Comparison of ENCODE assay signal across 15 cellular contexts in the genomic region with DNA sequence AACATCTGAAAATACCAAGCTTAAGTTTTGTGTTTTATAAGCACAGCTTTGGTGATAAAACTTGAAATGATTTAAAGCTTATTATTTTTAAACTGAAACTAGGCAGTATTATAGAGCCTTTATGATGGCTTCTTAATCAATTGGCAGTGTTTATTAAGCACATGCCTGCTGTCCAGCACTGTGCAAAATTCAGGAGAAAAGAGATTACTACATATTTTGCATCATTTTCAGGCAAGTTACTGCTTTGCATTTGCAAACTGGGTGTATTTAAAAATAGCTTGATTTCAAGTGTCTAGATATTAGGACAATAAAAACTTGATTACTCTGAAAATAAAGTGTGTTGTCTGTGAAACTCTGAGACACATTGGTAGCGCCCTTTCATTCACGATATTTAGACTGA.
A peak's percentile ranks its signal among the peaks of the same experiment; 100 is the strongest.
DNase-seq lines count a peak whose midpoint lies in the region; ATAC-seq, FAIRE-seq and TF ChIP-seq lines count a peak whose summit lies in the region.
"Had no signal": no experiment of that assay in that cellular context is flagged by ENCODE, and none has a peak within 500 bp of the region (broad histone marks: within the 10 kb centered on the region; RNA-seq: fewer than 3 reads in every experiment).

No MANE protein-coding gene starts in this region.

- H4K20me1 ChIP-seq in GM23248 (ENCODE audit: insufficient read depth), result no peaks in the 10 kb centered on the region
- H4K20me1 ChIP-seq in Karpas-422 (ENCODE audit: insufficient read depth, low read depth, low read length), result no peaks in the 10 kb centered on the region
- no peaks in the 10 kb centered on the region for H4K20me1 ChIP-seq in GM12878 (ENCODE audit: control insufficient read depth, insufficient read depth)

- ATAC-seq in GM12878, result no peak
- ATAC-seq in GM19035 (IDR thresholded peaks at IDR 0.05; ENCODE audit: unreplicated experiment), result no peak
- ATAC-seq: GM23338, HepG2, K562 had no signal

- POLR2A ChIA-PET in GM12878 (lab: Charles Lee), result no interaction called here

- H3K36me3 ChIP-seq in GM23248 (ENCODE audit: low read depth), result peaks cover 9% of the 10 kb centered on the region
- H3K36me3 ChIP-seq in Karpas-422 (ENCODE audit: insufficient read depth, low read length), result no peaks in the 10 kb centered on the region
- H3K36me3 ChIP-seq in GM12878 (ENCODE audit: control insufficient read depth in 2 of 2, insufficient read depth in 2 of 2, low read length in 1 of 2), result peaks cover 2 to 3% of the 10 kb centered on the region in 2 experiments; a peak in 2 of 4 replicates
- H3K36me3 ChIP-seq in neuronal stem cell (replicated peaks in 1 of 2; ENCODE audit: control insufficient read depth in 2 of 2, insufficient read depth in 2 of 2, low read length in 2 of 2), result no peaks in the 10 kb centered on the region
- peaks cover 0 to 25% (median 0%) of the 10 kb centered on the region in 3 donors for H3K36me3 ChIP-seq in esophagus squamous epithelium

- H3K23ac ChIP-seq in neuronal stem cell (ENCODE audit: low read depth, low read length, poor library complexity), result no peak overlapping the region

- H3K79me2 ChIP-seq in GM23248 (ENCODE audit: insufficient read depth) (peaks cover 82% of the 10 kb centered on the region), Karpas-422 (ENCODE audit: low read length) (0 out of 2 replicates have a peak, but pooled peaks cover 17% of the 10 kb centered on the region), GM12878 (ENCODE audit: control insufficient read depth, insufficient read depth, low read length) (no peaks in the 10 kb centered on the region)

- H3K4ac ChIP-seq in neuronal stem cell (ENCODE audit: low read length), result no peak overlapping the region

- no peak overlapping the region for H2BK12ac ChIP-seq in neuronal stem cell (ENCODE audit: low read length)

- no peak overlapping the region for H3K4me3 ChIP-seq in GM23248
- H3K4me3 ChIP-seq in Karpas-422 (ENCODE audit: low read length), result 0 out of 2 replicates have a peak overlapping the region, but pooled peaks have one; percentile 16
- H3K4me3 ChIP-seq in GM12878, result no peak overlapping the region
- H3K4me3 ChIP-seq in neuronal stem cell (ENCODE audit: low read length in 2 of 2), result no peak overlapping the region
- H3K4me3 ChIP-seq in esophagus squamous epithelium, result no peak overlapping the region
- H3K4me3 ChIP-seq: GM23338, K562 had no signal

- FAIRE-seq in GM12878 (lab: Jason Lieb, UNC), result peak; percentile 35
- FAIRE-seq: A204.1, GM18507, HepG2, K562 had no signal

- intact Hi-C loops in GM12878 (cut with micrococcal nuclease; ENCODE audit: unreplicated experiment) (no loop called here), esophagus squamous epithelium (cut with DNase I) (no loop called here)

- H3K18ac ChIP-seq in neuronal stem cell (ENCODE audit: low read length), result no peak overlapping the region

- H3K9me2 ChIP-seq in GM23248 (ENCODE audit: insufficient read depth), result no peaks in the 10 kb centered on the region
- H3K9me2 ChIP-seq in Karpas-422 (replicated peaks; ENCODE audit: insufficient read depth, low read length), result no peaks in the 10 kb centered on the region

- no peak for TF ChIP-seq RAD21 in GM12878 (IDR thresholded peaks at IDR 0.05; ENCODE audit: insufficient read depth, low read depth, low read length)

- H3K27ac ChIP-seq in GM23248 (no peak overlapping the region), Karpas-422 (ENCODE audit: low read length) (no peak overlapping the region), GM12878 (ENCODE audit: control insufficient read depth, insufficient read depth) (no peak overlapping the region), neuronal stem cell (replicated peaks; ENCODE audit: low read length) (peak overlapping the region; percentile 75), esophagus squamous epithelium (no peak overlapping the region)

- no peak overlapping the region for H3K14ac ChIP-seq in neuronal stem cell (ENCODE audit: low read length)

- H2BK15ac ChIP-seq in neuronal stem cell (ENCODE audit: low read length), result no peak overlapping the region

- H3K9me3 ChIP-seq in GM23248 (ENCODE audit: low read depth) (no peaks in the 10 kb centered on the region), Karpas-422 (ENCODE audit: low read length) (no peaks in the 10 kb centered on the region), GM12878 (replicated peaks; ENCODE audit: control insufficient read depth, insufficient read depth, low read length) (no peaks in the 10 kb centered on the region), neuronal stem cell (replicated peaks in 1 of 2; ENCODE audit: control insufficient read depth in 2 of 2, insufficient read depth in 1 of 2, low read depth in 1 of 2, low read length in 2 of 2) (no peaks in the 10 kb centered on the region), esophagus squamous epithelium (no peaks in the 10 kb centered on the region)

- DNase-seq in GM23248, result peak; percentile 27
- peak; percentile 53 for DNase-seq in Karpas-422
- DNase-seq in GM12878 (ENCODE audit: low read depth, low spot score), result no peak
- DNase-seq in neuronal stem cell (ENCODE audit: low spot score), result no peak
- DNase-seq in esophagus squamous epithelium (lab: John Stamatoyannopoulos, UW), result no peak
- DNase-seq in T-helper 9 cell, result no peak
- DNase-seq: DMS53, GF-D8, H7 had no signal

- in situ Hi-C loops in GM23248 (cut with MboI), result loop anchor here (25.0 kb wide), 1 partner anchor 791 kb away; no protein-coding TSS in a partner anchor
- in situ Hi-C loops in GM12878 (cut with MboI), result no loop called here

- no peaks in the 10 kb centered on the region for H3K27me3 ChIP-seq in GM23248 (replicated peaks; ENCODE audit: insufficient read depth)
- no peaks in the 10 kb centered on the region for H3K27me3 ChIP-seq in Karpas-422 (ENCODE audit: low read length)
- H3K27me3 ChIP-seq in GM12878 (replicated peaks in 1 of 2; ENCODE audit: control insufficient read depth in 2 of 2, insufficient read depth in 2 of 2, low read length in 1 of 2), result no peaks in the 10 kb centered on the region
- no peaks in the 10 kb centered on the region for H3K27me3 ChIP-seq in neuronal stem cell (ENCODE audit: control insufficient read depth in 3 of 3, insufficient read depth in 3 of 3, low read depth in 1 of 3, low read length in 3 of 3)
- H3K27me3 ChIP-seq in esophagus squamous epithelium, result no peaks in the 10 kb centered on the region

- no TSS peak for BruUV-seq in GM12878 (replicated peaks; lab: Mats Ljungman, UMichigan)

- SMC1A ChIA-PET in GM12878 (lab: Charles Lee; ENCODE audit: uncharacterized antibody, unreplicated experiment), result interaction anchor here (0.7 to 2.3 kb wide), 8 partner anchors 15 to 171 kb away, joined by 3 to 8 read pairs (median 5); no protein-coding TSS in a partner anchor

- H2AFZ ChIP-seq in GM23248 (no peak overlapping the region), Karpas-422 (ENCODE audit: low read length) (no peak overlapping the region), GM12878 (ENCODE audit: control insufficient read depth, low read depth, low read length) (no peak overlapping the region), neuronal stem cell (ENCODE audit: low read length) (no peak overlapping the region)
- H2AFZ ChIP-seq: GM23338 had no signal

- RAD21 ChIA-PET in GM12878 (lab: Charles Lee; ENCODE audit: unreplicated experiment), result interaction anchor here (0.6 to 1.1 kb wide), 3 partner anchors 121 to 303 kb away, joined by 3 to 6 read pairs (median 3); no protein-coding TSS in a partner anchor

- CTCF ChIA-PET in GM12878 (lab: Yijun Ruan, JAX), result interaction anchor here (1.0 to 1.6 kb wide), 3 partner anchors 28 to 171 kb away, joined by 3 to 14 read pairs (median 4); no protein-coding TSS in a partner anchor

- no peak overlapping the region for H3K4me2 ChIP-seq in GM23248 (ENCODE audit: unreplicated experiment)
- peak overlapping the region; percentile 50 for H3K4me2 ChIP-seq in Karpas-422 (ENCODE audit: low read depth, low read length, poor library complexity, severe bottlenecking)
- no peak overlapping the region for H3K4me2 ChIP-seq in GM12878 (ENCODE audit: control insufficient read depth, insufficient read depth)
- no peak overlapping the region for H3K4me2 ChIP-seq in neuronal stem cell (ENCODE audit: insufficient read depth, low read length, poor library complexity, severe bottlenecking)
- H3K4me2 ChIP-seq: GM23338 had no signal

- peaks cover 50% of the 10 kb centered on the region for H3K4me1 ChIP-seq in GM23248 (ENCODE audit: insufficient read depth)
- peaks cover 64% of the 10 kb centered on the region for H3K4me1 ChIP-seq in Karpas-422 (ENCODE audit: low read length)
- H3K4me1 ChIP-seq in GM12878 (ENCODE audit: control insufficient read depth, insufficient read depth, low read length), result no peaks in the 10 kb centered on the region
- H3K4me1 ChIP-seq in neuronal stem cell (ENCODE audit: control insufficient read depth in 2 of 2, insufficient read depth in 1 of 2, low read depth in 1 of 2, low read length in 2 of 2), result peaks cover 6 to 27% of the 10 kb centered on the region in 2 donors
- H3K4me1 ChIP-seq in esophagus squamous epithelium, result peaks cover 0 to 22% (median 0%) of the 10 kb centered on the region in 3 donors

- peaks cover 2% of the 10 kb centered on the region for H3K79me1 ChIP-seq in neuronal stem cell (ENCODE audit: low read depth, low read length)

- no peak overlapping the region for H4K8ac ChIP-seq in neuronal stem cell (ENCODE audit: low read depth, low read length)

- TF ChIP-seq POLR2A in GM12878 (IDR thresholded peaks at IDR 0.05; ENCODE audit: low read depth, low read length) (no peak), esophagus squamous epithelium (IDR thresholded peaks at IDR 0.05) (no peak)

- no peak overlapping the region for H4K91ac ChIP-seq in neuronal stem cell (ENCODE audit: low read depth, low read length, poor library complexity)

- H3K9ac ChIP-seq in GM23248 (no peak overlapping the region), Karpas-422 (ENCODE audit: low read length) (no peak overlapping the region), GM12878 (ENCODE audit: control insufficient read depth, insufficient read depth, low read length) (no peak overlapping the region), neuronal stem cell (ENCODE audit: low read depth, low read length, poor library complexity) (no peak overlapping the region)

- no peak overlapping the region for H2BK5ac ChIP-seq in neuronal stem cell (ENCODE audit: low read length)

- H2AK5ac ChIP-seq in neuronal stem cell (ENCODE audit: low read depth, low read length), result no peak overlapping the region

- WGBS in GM23248 (ENCODE audit: low coverage in 1 of 2, low lambda C conversion rate in 2 of 2, missing lambda C conversion rate in 2 of 2), 2 experiments, result 54 to 57% methylated on average over 2 of the region's 2 CpGs
- 71% methylated on average over 2 of the region's 2 CpGs for WGBS in GM12878 (ENCODE audit: insufficient coverage, insufficient replicate concordance, low lambda C conversion rate, missing lambda C conversion rate)
- WGBS in neuronal stem cell (ENCODE audit: extremely low coverage in 2 of 2, insufficient read length in 2 of 2, insufficient replicate concordance in 1 of 2), 2 donors, result no CpG with 5 or more reads among the region's 2 CpGs
- 55 to 73% methylated on average over 2 of the region's 2 CpGs for WGBS in esophagus squamous epithelium, 2 donors

- H3F3A ChIP-seq in GM23248 (ENCODE audit: insufficient read depth), result peaks cover 10% of the 10 kb centered on the region; the same call in 1 of the 2 replicates

- no peak overlapping the region for H2BK120ac ChIP-seq in neuronal stem cell (ENCODE audit: low read depth, low read length)

- no peak for TF ChIP-seq EP300 in GM12878 (IDR thresholded peaks at IDR 0.05; ENCODE audit: borderline replicate concordance in 1 of 2, control insufficient read depth in 1 of 2, low read depth in 2 of 2, low read length in 2 of 2)

- TF ChIP-seq CTCF in GM12878 (IDR thresholded peaks at IDR 0.05 in 2 of 3, conservative IDR thresholded peaks at IDR 0.05 in 1 of 3; ENCODE audit: control insufficient read depth in 2 of 3, extremely low read depth in 1 of 3, insufficient read depth in 1 of 3, low read depth in 3 of 3, low read length in 3 of 3) (no peak), esophagus squamous epithelium (IDR thresholded peaks at IDR 0.05) (no peak)

Comparison
In these comparisons a context has a peak if more than half of its experiments do, and no peak if none do; other contexts are left out.
1. DNase-seq: peak in GM23248 (single experiment) and Karpas-422 (single experiment); none in GM12878 (single experiment), neuronal stem cell (single experiment), esophagus squamous epithelium (single experiment) and T-helper 9 cell (single experiment).